22 cellular contexts compared by ENCODE assay signal in the genomic region with DNA sequence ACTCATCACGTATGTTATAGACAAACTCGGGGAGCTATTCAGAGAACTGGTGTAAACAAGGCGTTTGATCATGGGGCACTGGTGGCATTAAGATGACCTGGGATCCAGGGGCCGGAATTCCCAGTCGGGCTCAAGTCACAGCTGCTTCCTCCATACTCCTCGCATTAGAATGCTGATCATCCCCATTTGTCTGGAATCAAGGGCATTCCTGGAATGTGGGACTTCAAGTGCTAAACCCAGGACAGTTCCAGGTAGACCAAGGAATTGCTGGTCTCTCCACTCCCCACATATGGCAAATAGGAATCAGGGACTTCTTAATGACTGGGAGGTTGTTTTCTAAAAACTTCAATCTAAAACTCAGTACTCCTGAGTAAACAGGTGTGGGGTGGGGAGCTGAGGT.
"Had no signal": no experiment of that assay in that cellular context is flagged by ENCODE, and none has a peak within 500 bp of the region (broad histone marks: within the 10 kb centered on the region; RNA-seq: fewer than 3 reads in every experiment).

No MANE protein-coding gene starts in this region.

- H3K9ac ChIP-seq: KMS-11, SK-N-SH had no signal

- H3K36me3 Mint-ChIP-seq: IgD-negative memory B cell had no signal

- H3K4me2 ChIP-seq: KMS-11, SK-N-SH had no signal

- H3K4me3 Mint-ChIP-seq: IgD-negative memory B cell had no signal

- H3K4me1 Mint-ChIP-seq: IgD-negative memory B cell had no signal

- H3K27ac ChIP-seq: HL-60, KMS-11, RWPE1 had no signal

- H3K27me3 Mint-ChIP-seq: IgD-negative memory B cell had no signal

- ATAC-seq: K562, Panc1, PC-3 had no signal

- H3K27ac Mint-ChIP-seq: IgD-negative memory B cell had no signal

- H3K9me3 ChIP-seq: SK-N-SH had no signal

- DNase-seq: Kasumi-1, MM.1S, NCI-H1092 treated with DMSO at 0.1 percent for 48 hours, NCI-H1436 treated with DMSO at 0.1 percent for 48 hours, NCI-H1694, NCI-H1930, NCI-H2081, NCI-H2107, NCI-H2227 treated with DMSO at 0.1 percent for 48 hours, NCI-H524, NCI-H69, NCI-H774, PC-3, SHP77, SK-N-SH, SW 1271 had no signal

- H3K4me3 ChIP-seq: K562 had no signal
